Comparison of ENCODE assay signal across 1 cellular context in the genomic region with DNA sequence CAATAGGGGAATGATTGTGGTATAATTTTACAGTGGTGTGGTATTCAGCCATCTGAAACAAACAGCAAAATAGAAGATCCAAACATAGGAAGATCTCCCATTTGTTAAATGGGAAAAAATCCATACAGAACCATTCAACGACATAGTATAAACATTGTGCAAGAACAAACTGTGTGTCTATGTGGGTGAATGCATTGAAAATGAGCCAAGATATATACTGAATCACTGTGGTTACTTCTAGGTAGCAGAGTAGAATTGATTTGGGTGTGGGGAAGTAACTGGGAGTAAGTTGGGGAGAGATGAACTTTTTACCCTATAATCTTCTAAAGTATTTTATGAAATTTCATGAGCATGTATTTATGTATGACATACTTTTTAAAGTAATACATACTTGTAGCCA.
A peak's percentile ranks its signal among the peaks of the same experiment; 100 is the strongest.
TF ChIP-seq lines count a peak whose summit lies in the region.

No MANE protein-coding gene starts in this region.

TF ChIP-seq in HepG2, 621 proteins besides CTCF, POLR2A, EP300 and RAD21 (continued from another document):
- TF ChIP-seq CEBPG (CRISPR knock-in tag; IDR thresholded peaks at IDR 0.05): peak; percentile 80
- peak; percentile 67 for TF ChIP-seq GATAD2A (CRISPR knock-in tag; IDR thresholded peaks at IDR 0.05)
- TF ChIP-seq ZNF256 (CRISPR knock-in tag; conservative IDR thresholded peaks at IDR 0.05): no peak
- TF ChIP-seq BCL6 (CRISPR knock-in tag; IDR thresholded peaks at IDR 0.05): peak; percentile 62
- TF ChIP-seq SOX6 (IDR thresholded peaks at IDR 0.05): no peak
- peak; percentile 21; the same call in 1 of the 2 replicates for TF ChIP-seq SOX6 (CRISPR knock-in tag; IDR thresholded peaks at IDR 0.05)
- 0 out of 2 replicates have a peak, but pooled peaks have one; percentile 27 for TF ChIP-seq KAT8 (CRISPR knock-in tag; IDR thresholded peaks at IDR 0.05)
- 0 out of 2 replicates have a peak, but pooled peaks have one; percentile 45 for TF ChIP-seq NFIC (IDR thresholded peaks at IDR 0.05; ENCODE audit: low read length)
- TF ChIP-seq CEBPB (IDR thresholded peaks at IDR 0.05; ENCODE audit: borderline replicate concordance, low read depth, low read length): peak; percentile 91
- TF ChIP-seq, protein P1, sequence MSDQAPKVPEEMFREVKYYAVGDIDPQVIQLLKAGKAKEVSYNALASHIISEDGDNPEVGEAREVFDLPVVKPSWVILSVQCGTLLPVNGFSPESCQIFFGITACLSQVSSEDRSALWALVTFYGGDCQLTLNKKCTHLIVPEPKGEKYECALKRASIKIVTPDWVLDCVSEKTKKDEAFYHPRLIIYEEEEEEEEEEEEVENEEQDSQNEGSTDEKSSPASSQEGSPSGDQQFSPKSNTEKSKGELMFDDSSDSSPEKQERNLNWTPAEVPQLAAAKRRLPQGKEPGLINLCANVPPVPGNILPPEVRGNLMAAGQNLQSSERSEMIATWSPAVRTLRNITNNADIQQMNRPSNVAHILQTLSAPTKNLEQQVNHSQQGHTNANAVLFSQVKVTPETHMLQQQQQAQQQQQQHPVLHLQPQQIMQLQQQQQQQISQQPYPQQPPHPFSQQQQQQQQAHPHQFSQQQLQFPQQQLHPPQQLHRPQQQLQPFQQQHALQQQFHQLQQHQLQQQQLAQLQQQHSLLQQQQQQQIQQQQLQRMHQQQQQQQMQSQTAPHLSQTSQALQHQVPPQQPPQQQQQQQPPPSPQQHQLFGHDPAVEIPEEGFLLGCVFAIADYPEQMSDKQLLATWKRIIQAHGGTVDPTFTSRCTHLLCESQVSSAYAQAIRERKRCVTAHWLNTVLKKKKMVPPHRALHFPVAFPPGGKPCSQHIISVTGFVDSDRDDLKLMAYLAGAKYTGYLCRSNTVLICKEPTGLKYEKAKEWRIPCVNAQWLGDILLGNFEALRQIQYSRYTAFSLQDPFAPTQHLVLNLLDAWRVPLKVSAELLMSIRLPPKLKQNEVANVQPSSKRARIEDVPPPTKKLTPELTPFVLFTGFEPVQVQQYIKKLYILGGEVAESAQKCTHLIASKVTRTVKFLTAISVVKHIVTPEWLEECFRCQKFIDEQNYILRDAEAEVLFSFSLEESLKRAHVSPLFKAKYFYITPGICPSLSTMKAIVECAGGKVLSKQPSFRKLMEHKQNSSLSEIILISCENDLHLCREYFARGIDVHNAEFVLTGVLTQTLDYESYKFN (CRISPR knock-in tag; conservative IDR thresholded peaks at IDR 0.05): peak; percentile 44; the same call in 1 of the 2 replicates
- TF ChIP-seq POGZ (CRISPR knock-in tag; IDR thresholded peaks at IDR 0.05): 0 out of 2 replicates have a peak, but pooled peaks have one; percentile 29
- TF ChIP-seq FOXA3 (CRISPR knock-in tag; IDR thresholded peaks at IDR 0.05): peak; percentile 54
- TF ChIP-seq ARNT (IDR thresholded peaks at IDR 0.05): no peak
- TF ChIP-seq SOX13 (IDR thresholded peaks at IDR 0.05): no peak
- peak in 1 of 2 experiments; percentile 41; a peak in 1 of 4 replicates for TF ChIP-seq SOX13 (CRISPR knock-in tag; conservative IDR thresholded peaks at IDR 0.05 in 1 of 2, IDR thresholded peaks at IDR 0.05 in 1 of 2)
- no peak for TF ChIP-seq XBP1 (CRISPR knock-in tag; IDR thresholded peaks at IDR 0.05)
- TF ChIP-seq FOXP1 (IDR thresholded peaks at IDR 0.05): no peak
- peak; percentile 40; the same call in 1 of the 2 replicates for TF ChIP-seq FOXP1 (CRISPR knock-in tag; IDR thresholded peaks at IDR 0.05)
- no peak for TF ChIP-seq FOXA1 (IDR thresholded peaks at IDR 0.05)
- TF ChIP-seq FOXA1 (CRISPR knock-in tag; IDR thresholded peaks at IDR 0.05): 0 out of 2 replicates have a peak, but pooled peaks have one; percentile 18
- TF ChIP-seq ZNF782 (CRISPR knock-in tag; IDR thresholded peaks at IDR 0.05; ENCODE audit: borderline replicate concordance): no peak
- TF ChIP-seq, protein P2, sequence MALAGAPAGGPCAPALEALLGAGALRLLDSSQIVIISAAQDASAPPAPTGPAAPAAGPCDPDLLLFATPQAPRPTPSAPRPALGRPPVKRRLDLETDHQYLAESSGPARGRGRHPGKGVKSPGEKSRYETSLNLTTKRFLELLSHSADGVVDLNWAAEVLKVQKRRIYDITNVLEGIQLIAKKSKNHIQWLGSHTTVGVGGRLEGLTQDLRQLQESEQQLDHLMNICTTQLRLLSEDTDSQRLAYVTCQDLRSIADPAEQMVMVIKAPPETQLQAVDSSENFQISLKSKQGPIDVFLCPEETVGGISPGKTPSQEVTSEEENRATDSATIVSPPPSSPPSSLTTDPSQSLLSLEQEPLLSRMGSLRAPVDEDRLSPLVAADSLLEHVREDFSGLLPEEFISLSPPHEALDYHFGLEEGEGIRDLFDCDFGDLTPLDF (CRISPR knock-in tag; IDR thresholded peaks at IDR 0.05): no peak
